ENCODE assay signal across 10 cellular contexts in the genomic region with DNA sequence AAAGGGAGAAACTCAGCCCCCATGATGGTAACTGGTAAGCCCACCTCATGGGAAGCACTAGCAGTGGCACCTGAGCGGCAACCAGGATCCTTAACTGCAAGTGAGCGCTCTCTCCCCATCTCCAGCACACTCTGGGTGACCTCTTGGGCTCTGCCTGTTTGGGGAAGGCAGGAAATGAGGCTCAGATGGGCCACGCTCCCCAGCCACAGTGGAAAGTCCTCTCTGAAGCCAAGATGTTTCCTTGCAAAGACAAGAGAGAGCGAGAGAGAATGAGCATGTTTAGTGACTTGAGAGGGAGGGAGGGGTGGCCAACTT.
A peak's percentile ranks its signal among the peaks of the same experiment; 100 is the strongest.
DNase-seq lines count a peak whose midpoint lies in the region; ATAC-seq and TF ChIP-seq lines count a peak whose summit lies in the region.
"Had no signal": no experiment of that assay in that cellular context is flagged by ENCODE, and none has a peak within 500 bp of the region (broad histone marks: within the 10 kb centered on the region; RNA-seq: fewer than 3 reads in every experiment).

No MANE protein-coding gene starts in this region.

- H3K4me1 ChIP-seq in esophagus (ENCODE audit: control insufficient read depth in 2 of 2, insufficient read depth in 2 of 2, low read length in 1 of 2): peaks cover 0 to 8% of the 10 kb centered on the region in 2 donors
- peaks cover 3% of the 10 kb centered on the region for H3K4me1 ChIP-seq in prostate gland (replicated peaks)

- CTCF ChIA-PET in RWPE1 (lab: Yijun Ruan, JAX): interaction anchor here (0.6 to 1.7 kb wide), 4 partner anchors 10 to 214 kb away, joined by 3 to 9 read pairs (median 6); no protein-coding TSS in a partner anchor

- 36 to 57% methylated on average over 4 of the region's 4 CpGs for WGBS in esophagus, 2 donors
- 0% methylated on average over 4 of the region's 4 CpGs for WGBS in prostate gland

- DNase-seq in RWPE1 (ENCODE audit: low spot score) (peak; percentile 18), prostate gland (ENCODE audit: low spot score) (no peak), AG20443 (ENCODE audit: low spot score) (no peak), AML-193 (lab: John Stamatoyannopoulos, UW) (no peak), nucleus accumbens (lab: John Stamatoyannopoulos, UW) (no peak)
- DNase-seq: endodermal cell, NCI-H1048 had no signal

- TF ChIP-seq CTCF in C4-2B (conservative IDR thresholded peaks at IDR 0.05): no peak
- TF ChIP-seq CTCF in RWPE1 (conservative IDR thresholded peaks at IDR 0.05; ENCODE audit: low read depth): no peak
- no peak for TF ChIP-seq CTCF in prostate gland (IDR thresholded peaks at IDR 0.05)

- no peak for ATAC-seq in GM18868 (IDR thresholded peaks at IDR 0.05; ENCODE audit: unreplicated experiment)

- H3K27ac ChIP-seq in C4-2B: peak overlapping the region; percentile 84
- H3K27ac ChIP-seq in RWPE1: peak overlapping the region; percentile 92
- H3K27ac ChIP-seq in esophagus (ENCODE audit: low read depth in 2 of 2, low read length in 1 of 2): peak overlapping the region; percentile 66 to 78
- H3K27ac ChIP-seq in prostate gland: peak overlapping the region; percentile 67 to 71

- H3K27me3 ChIP-seq in esophagus (ENCODE audit: control insufficient read depth in 1 of 2, insufficient read depth in 2 of 2, low read length in 2 of 2) (no peaks in the 10 kb centered on the region), prostate gland (replicated peaks; ENCODE audit: insufficient read depth) (no peaks in the 10 kb centered on the region)

- H3K36me3 ChIP-seq in esophagus (ENCODE audit: control insufficient read depth in 2 of 2, insufficient read depth in 2 of 2, low read length in 1 of 2) (no peaks in the 10 kb centered on the region), prostate gland (no peaks in the 10 kb centered on the region)

- H3K9me3 ChIP-seq in esophagus (ENCODE audit: control insufficient read depth in 2 of 2, insufficient read depth in 1 of 2, low read depth in 1 of 2, low read length in 1 of 2) (no peaks in the 10 kb centered on the region), prostate gland (no peaks in the 10 kb centered on the region)

- POLR2A ChIA-PET in RWPE1 (lab: Yijun Ruan, JAX; ENCODE audit: low non-redundant PET): no interaction called here

- no peak for TF ChIP-seq POLR2A in prostate gland (IDR thresholded peaks at IDR 0.05)

- intact Hi-C loops in prostate gland (cut with DNase I): loop anchor here (10.0 kb wide), 1 partner anchor 760 kb away; no protein-coding TSS in a partner anchor

- no peak overlapping the region for H3K4me3 ChIP-seq in esophagus (ENCODE audit: low read depth in 1 of 2, low read length in 2 of 2)
- no peak overlapping the region for H3K4me3 ChIP-seq in prostate gland
